14 cellular contexts compared by ENCODE assay signal in genomic region chr3:140363801-140364200, GRCh38.
DNase-seq lines count a peak whose midpoint lies in the region; ATAC-seq, FAIRE-seq and TF ChIP-seq lines count a peak whose summit lies in the region.
"Had no signal": no experiment of that assay in that cellular context is flagged by ENCODE, and none has a peak within 500 bp of the region (broad histone marks: within the 10 kb centered on the region; RNA-seq: fewer than 3 reads in every experiment).

No MANE protein-coding gene starts in this region.

- POLR2A ChIA-PET in endothelial cell of umbilical vein (lab: Charles Lee) = no interaction called here

- H4K20me1 ChIP-seq in endothelial cell of umbilical vein (replicated peaks; ENCODE audit: control insufficient read depth, extremely low read depth, insufficient read depth, low read length) = no peaks in the 10 kb centered on the region

- CTCF ChIA-PET in endothelial cell of umbilical vein (lab: Charles Lee) = no interaction called here

- DNase-seq in heart left ventricle (peak in 3 of 5 donors; percentile 34 to 58 (median 42)), cardiac septum (ENCODE audit: low spot score) (no peak), NCI-H1436 (lab: John Stamatoyannopoulos, UW) (peak; percentile 54), endothelial cell of umbilical vein (ENCODE audit: low read depth, low spot score) (peak; percentile 4), urothelium cell line (ENCODE audit: low spot score) (peak; percentile 13), DMS114 treated with DMSO at 0.1 percent for 48 hours (lab: John Stamatoyannopoulos, UW; ENCODE audit: unreplicated experiment) (no peak)
- DNase-seq: activated naive CD4-positive, alpha-beta T cell treated with anti-CD3 and anti-CD28 coated beads, Interleukin-2, amount 50 U/mL, for 16 hours; C1 segment of cervical spinal cord; caudate nucleus; H7; NCI-H774; SIG-M5 had no signal

- intact Hi-C loops in heart left ventricle (cut with DNase I) (loop anchor here in 1 of 10 donors (10.0 kb wide), 1 partner anchor 131 kb away; no protein-coding TSS in a partner anchor), cardiac septum (cut with DNase I) (no loop called here), endothelial cell of umbilical vein (cut with micrococcal nuclease) (no loop called here)

- H3K9ac ChIP-seq in endothelial cell of umbilical vein (replicated peaks; ENCODE audit: extremely low read depth, insufficient read depth, low read length) = no peak overlapping the region

- no peak for TF ChIP-seq POLR2A in heart left ventricle (IDR thresholded peaks at IDR 0.05)
- no peak for TF ChIP-seq POLR2A in endothelial cell of umbilical vein (IDR thresholded peaks at IDR 0.05; ENCODE audit: low read depth, low read length)

- FAIRE-seq in endothelial cell of umbilical vein (lab: Jason Lieb, UNC) = no peak
- FAIRE-seq in urothelium cell line (lab: Jason Lieb, UNC) = no peak

- peaks cover 0 to 8% (median 0%) of the 10 kb centered on the region in 12 donors for H3K4me1 ChIP-seq in heart left ventricle
- H3K4me1 ChIP-seq in endothelial cell of umbilical vein (ENCODE audit: control insufficient read depth, extremely low read depth, insufficient read depth, low read length) = no peaks in the 10 kb centered on the region

- no TSS peak for BruUV-seq in endothelial cell of umbilical vein (replicated peaks; lab: Mats Ljungman, UMichigan)

- peaks cover 0 to 3% (median 0%) of the 10 kb centered on the region in 9 donors for H3K27me3 ChIP-seq in heart left ventricle
- no peaks in the 10 kb centered on the region for H3K27me3 ChIP-seq in endothelial cell of umbilical vein (ENCODE audit: control insufficient read depth in 2 of 2, insufficient read depth in 2 of 2, low read length in 2 of 2)

- no peak overlapping the region for H3K27ac ChIP-seq in heart left ventricle
- H3K27ac ChIP-seq in endothelial cell of umbilical vein (ENCODE audit: insufficient read depth, low read depth, low read length) = no peak overlapping the region
- H3K27ac ChIP-seq: HL-60 had no signal

- TF ChIP-seq CTCF in heart left ventricle (IDR thresholded peaks at IDR 0.05) (no peak), endothelial cell of umbilical vein (IDR thresholded peaks at IDR 0.05; ENCODE audit: extremely low read depth in 1 of 2, insufficient read depth in 1 of 2, low read depth in 1 of 2, low read length in 2 of 2) (no peak)

- ATAC-seq in heart left ventricle (peak in 3 of 4 donors; percentile 51 to 70 (median 57)), GM19035 (IDR thresholded peaks at IDR 0.05; ENCODE audit: unreplicated experiment) (no peak)

- dilution Hi-C loops in endothelial cell of umbilical vein (cut with MboI; ENCODE audit: extremely low pct_ligation_motif_present, low sequenced_read_pairs) = no loop called here

- no peak overlapping the region for H2AFZ ChIP-seq in endothelial cell of umbilical vein (ENCODE audit: low read depth, low read length)

- H3K9me3 ChIP-seq in heart left ventricle (no peaks in the 10 kb centered on the region), endothelial cell of umbilical vein (replicated peaks; ENCODE audit: control insufficient read depth, insufficient read depth, low read length) (no peaks in the 10 kb centered on the region)

- WGBS in heart left ventricle, 4 donors = 42 to 50% (median 45%) methylated on average over 6 of the region's 6 CpGs

- no peaks in the 10 kb centered on the region for H3K9me1 ChIP-seq in endothelial cell of umbilical vein (replicated peaks; ENCODE audit: control insufficient read depth, extremely low read depth, insufficient read depth, low read length)

- H3K4me2 ChIP-seq in endothelial cell of umbilical vein (ENCODE audit: insufficient read depth, low read length) = no peak overlapping the region

- no peak overlapping the region for H3K4me3 ChIP-seq in heart left ventricle
- H3K4me3 ChIP-seq in endothelial cell of umbilical vein (replicated peaks in 1 of 3; ENCODE audit: insufficient read depth in 1 of 3, low read depth in 1 of 3, low read length in 3 of 3) = no peak overlapping the region

- H3K36me3 ChIP-seq in heart left ventricle = no peaks in the 10 kb centered on the region
- H3K36me3 ChIP-seq in endothelial cell of umbilical vein (ENCODE audit: control insufficient read depth in 2 of 2, extremely low read depth in 1 of 2, insufficient read depth in 2 of 2, low read length in 2 of 2) = no peaks in the 10 kb centered on the region

- H3K79me2 ChIP-seq in endothelial cell of umbilical vein (ENCODE audit: control insufficient read depth, insufficient read depth, low read length) = no peaks in the 10 kb centered on the region

TF ChIP-seq in endothelial cell of umbilical vein, 7 proteins besides CTCF, POLR2A, EP300 and RAD21:
- TF ChIP-seq MAX (IDR thresholded peaks at IDR 0.05; ENCODE audit: insufficient read depth, insufficient read length) (no peak), POLR2AphosphoS5 (IDR thresholded peaks at IDR 0.05; ENCODE audit: insufficient read depth, low read depth, low read length) (no peak), EZH2 (IDR thresholded peaks at IDR 0.05; ENCODE audit: borderline replicate concordance, low read depth, low read length, severe bottlenecking) (no peak), GATA2 (IDR thresholded peaks at IDR 0.05; ENCODE audit: insufficient read depth, insufficient read length, low read depth, low read length) (no peak), JUN (IDR thresholded peaks at IDR 0.05; ENCODE audit: borderline replicate concordance, insufficient read depth, insufficient read length, low read depth) (no peak), MYC (IDR thresholded peaks at IDR 0.05; ENCODE audit: low read depth, low read length) (no peak), FOS (IDR thresholded peaks at IDR 0.05; ENCODE audit: borderline replicate concordance, insufficient read depth, low read length) (no peak)

Comparison
In these comparisons a context has a peak if more than half of its experiments do, and no peak if none do; other contexts are left out.
1. DNase-seq: peak in heart left ventricle (3 of 5), NCI-H1436 (single experiment), endothelial cell of umbilical vein (single experiment) and urothelium cell line (single experiment); none in cardiac septum (single experiment) and DMS114 treated with DMSO at 0.1 percent for 48 hours (single experiment).